25 cellular contexts compared by ENCODE assay signal in the genomic region with DNA sequence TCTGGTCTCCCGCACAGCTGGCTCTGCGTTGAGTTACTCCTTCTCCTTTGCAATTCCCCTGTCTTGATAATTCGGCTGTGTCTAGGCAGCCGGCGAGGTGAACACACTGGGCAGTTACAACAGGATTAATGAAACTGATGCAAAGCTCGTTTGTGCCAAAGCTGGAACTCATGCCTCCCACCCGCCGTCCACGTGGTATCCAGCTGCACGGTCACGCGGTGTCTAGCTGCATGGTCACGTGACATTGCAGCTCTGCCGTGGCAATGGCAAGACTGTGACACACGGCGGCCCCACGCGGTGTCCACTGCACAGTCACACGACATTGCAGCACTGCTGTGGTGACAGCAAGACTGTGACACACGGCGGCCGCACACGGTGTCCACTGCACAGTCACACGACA.
"Had no signal": no experiment of that assay in that cellular context is flagged by ENCODE, and none has a peak within 500 bp of the region (broad histone marks: within the 10 kb centered on the region; RNA-seq: fewer than 3 reads in every experiment).

No MANE protein-coding gene starts in this region.

- FAIRE-seq: islet of Langerhans, kidney, small intestine had no signal

- H3K4me1 ChIP-seq: left ventricle myocardium inferior, right atrium auricular region, sigmoid colon, tibial nerve, uterus had no signal

- ATAC-seq: left colon; mucosa of descending colon; naive thymus-derived CD8-positive, alpha-beta T cell; stimulated activated effector memory CD8-positive, alpha-beta T cell treated with anti-CD3 and anti-CD28 coated beads, Interleukin-12 subunit alpha, Interleukin-12 subunit beta, amount 100 ng/mL, for 72 hours; stimulated activated naive CD8-positive, alpha-beta T cell treated with anti-CD3 and anti-CD28 coated beads, Interleukin-15, amount 100 ng/mL, for 72 hours had no signal

- H3K27ac ChIP-seq: left ventricle myocardium inferior, neutrophil, ovary, right atrium auricular region, sigmoid colon, spleen, tibial nerve, uterus had no signal

- H3K4me3 ChIP-seq: left ventricle myocardium inferior, lung, mucosa of descending colon, ovary, right atrium auricular region, sigmoid colon, spleen, tibial nerve, uterus had no signal

- H3K9me3 ChIP-seq: left ventricle myocardium inferior, mucosa of descending colon, neutrophil, ovary, right atrium auricular region, sigmoid colon, spleen, tibial nerve, uterus had no signal

- H3K36me3 ChIP-seq: left ventricle myocardium inferior, neutrophil, ovary, right atrium auricular region, sigmoid colon, spleen, tibial nerve, uterus had no signal

- H3K27me3 ChIP-seq: neutrophil, ovary, right atrium auricular region, sigmoid colon, tibial nerve, uterus had no signal

- DNase-seq: hippocampal formation; immature natural killer cell; kidney; left colon; left ventricle myocardium inferior; mesendoderm; midbrain; mucosa of descending colon; naive thymus-derived CD8-positive, alpha-beta T cell; occipital lobe; ovary; sigmoid colon; small intestine; spleen; stimulated activated CD4-positive, alpha-beta T cell treated with anti-CD3 and anti-CD28 coated beads, Interleukin-4, amount 100 ng/mL, for 24 hours; stimulated activated naive CD4-positive, alpha-beta T cell treated with Interleukin-2 at 50 U/mL for 16 hours; stimulated activated naive CD8-positive, alpha-beta T cell treated with anti-CD3 and anti-CD28 coated beads, Interleukin-15, amount 100 ng/mL, for 72 hours; substantia nigra; uterus had no signal
